In genomic region chr14:89701079-89702043, GRCh38 we compare ENCODE assay signal across 1 cellular context.
TF ChIP-seq lines count a peak whose summit lies in the region.

No MANE protein-coding gene starts in this region.

TF ChIP-seq in K562, 482 proteins besides CTCF, POLR2A, EP300 and RAD21 (continued from another document):
- TF ChIP-seq CREB3L1 (IDR thresholded peaks at IDR 0.05; ENCODE audit: borderline replicate concordance, low read depth): no peak
- TF ChIP-seq HNRNPK (IDR thresholded peaks at IDR 0.05; ENCODE audit: low read depth, low read length, poor library complexity, severe bottlenecking): peak; percentile 52
- no peak for TF ChIP-seq ARID3B (CRISPR knock-in tag; IDR thresholded peaks at IDR 0.05; ENCODE audit: borderline replicate concordance)
- no peak for TF ChIP-seq NCOA4 (IDR thresholded peaks at IDR 0.05; ENCODE audit: partially characterized antibody)
- peak; percentile 33 for TF ChIP-seq SAP30 (IDR thresholded peaks at IDR 0.05; ENCODE audit: borderline replicate concordance, insufficient read depth, low read depth, low read length, poor library complexity, severe bottlenecking)
- no peak for TF ChIP-seq THRA (IDR thresholded peaks at IDR 0.05)
- 0 out of 2 replicates have a peak, but pooled peaks have one; percentile 42 for TF ChIP-seq USF2 (CRISPR knock-in tag; IDR thresholded peaks at IDR 0.05)
- TF ChIP-seq SMAD3 (CRISPR knock-in tag; conservative IDR thresholded peaks at IDR 0.05): no peak
- no peak for TF ChIP-seq GTF2A2 (tag; IDR thresholded peaks at IDR 0.05)
- TF ChIP-seq NEUROD1 (IDR thresholded peaks at IDR 0.05; ENCODE audit: borderline replicate concordance, low read depth, low read length, partially characterized antibody): no peak
- no peak for TF ChIP-seq ZNF592 (IDR thresholded peaks at IDR 0.05)
- no peak for TF ChIP-seq FOXJ2 (tag; IDR thresholded peaks at IDR 0.05)
- 0 out of 2 replicates have a peak, but pooled peaks have one; percentile 19 for TF ChIP-seq LEF1 (IDR thresholded peaks at IDR 0.05)
- no peak for TF ChIP-seq ATF1 (CRISPR knock-in tag; IDR thresholded peaks at IDR 0.05)
- no peak for TF ChIP-seq ATF1 (tag; IDR thresholded peaks at IDR 0.05)
- TF ChIP-seq ZBTB7A (IDR thresholded peaks at IDR 0.05; ENCODE audit: borderline replicate concordance, control insufficient read depth, low read depth, low read length): peak; percentile 31; the same call in 1 of the 2 replicates
- peak; percentile 58 for TF ChIP-seq CXXC5 (CRISPR knock-in tag; IDR thresholded peaks at IDR 0.05)
- TF ChIP-seq NR1H2 (CRISPR knock-in tag; IDR thresholded peaks at IDR 0.05): no peak
- TF ChIP-seq L3MBTL2 (IDR thresholded peaks at IDR 0.05): peak; percentile 97
- no peak for TF ChIP-seq TAF7 (tag; IDR thresholded peaks at IDR 0.05)
TF ChIP-seq in K562: peak in this region for 19.
